Comparison of ENCODE assay signal across 15 cellular contexts in the genomic region with DNA sequence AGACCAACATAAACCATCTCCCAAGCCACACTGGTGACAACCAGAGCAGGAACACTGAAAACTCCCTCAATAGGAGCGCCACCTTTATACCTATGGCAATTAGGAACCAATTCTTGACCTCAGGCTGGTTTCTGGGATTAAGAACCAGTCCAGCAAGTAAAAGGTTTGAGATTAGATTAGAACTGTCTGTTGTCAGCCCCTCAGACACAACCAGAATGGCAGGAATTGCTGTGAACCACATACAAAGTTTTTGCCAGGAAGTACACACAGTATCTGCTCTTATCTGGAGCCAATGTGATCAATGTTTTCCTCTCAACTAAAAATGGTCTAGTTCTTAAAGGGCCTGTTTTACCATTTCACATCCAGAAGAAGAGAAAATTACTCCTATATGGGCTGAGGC. TPM values are rescaled to one million over a fixed set of nuclear protein-coding genes. Genes with fewer than 3 reads are reported as not detected.
DNase-seq lines count a peak whose midpoint lies in the region; ATAC-seq and TF ChIP-seq lines count a peak whose summit lies in the region.
"Had no signal": no experiment of that assay in that cellular context is flagged by ENCODE, and none has a peak within 500 bp of the region (broad histone marks: within the 10 kb centered on the region; RNA-seq: fewer than 3 reads in every experiment).

No MANE protein-coding gene starts in this region.

- DNase-seq in ELF-1 (ENCODE audit: low read depth, low spot score) (peak; percentile 56), GM13977 (ENCODE audit: low spot score) (no peak), NCI-H146 (lab: John Stamatoyannopoulos, UW) (no peak)
- DNase-seq in stimulated activated CD4-positive, alpha-beta T cell treated with anti-CD3 and anti-CD28 coated beads, Interleukin-4, amount 100 ng/mL, for 1 hour: no peak
- DNase-seq: activated T-cell treated with anti-CD3 and anti-CD28 coated beads, Interleukin-2, amount 50 U/mL, for 24 hours; BE2C; DND-41; NK-92 treated with Interleukin-12 subunit alpha and Interleukin-12 subunit beta, amount 100 ng/mL, for 24 hours had no signal

- peak overlapping the region; percentile 70 for H3K27ac ChIP-seq in cingulate gyrus (ENCODE audit: low read depth, low read length)
- H3K27ac ChIP-seq in mesodermal cell (ENCODE audit: low read depth, low read length, severe bottlenecking): peak overlapping the region; percentile 87
- peak overlapping the region; percentile 75 for H3K27ac ChIP-seq in subcutaneous abdominal adipose tissue (ENCODE audit: low read depth, low read length)

- H3K27me3 ChIP-seq in subcutaneous abdominal adipose tissue (ENCODE audit: control insufficient read depth in 5 of 5, insufficient read depth in 4 of 5, low read length in 5 of 5): no peaks in the 10 kb centered on the region
- H3K27me3 ChIP-seq: BE2C, MG63 had no signal

- TF ChIP-seq CTCF in GM13977 (IDR thresholded peaks at IDR 0.05; ENCODE audit: extremely low read depth, insufficient read depth, missing control alignments): no peak

- H3K4me1 ChIP-seq in mesodermal cell (ENCODE audit: control insufficient read depth, insufficient read depth, low read length, poor library complexity, severe bottlenecking) (peaks cover 51% of the 10 kb centered on the region), subcutaneous abdominal adipose tissue (ENCODE audit: control insufficient read depth in 5 of 5, insufficient read depth in 5 of 5, low read length in 5 of 5) (peaks cover 5 to 30% (median 24%) of the 10 kb centered on the region in 5 donors)

- H3K4me3 ChIP-seq in mesodermal cell (ENCODE audit: extremely low read depth, insufficient read depth, low read length, poor library complexity, severe bottlenecking) (no peak overlapping the region), subcutaneous abdominal adipose tissue (ENCODE audit: low read depth in 1 of 5, low read length in 5 of 5) (peak overlapping the region in 1 of 5 donors; percentile 24)
- H3K4me3 ChIP-seq: MG63, mucosa of descending colon had no signal

- in situ Hi-C loops in GM13977 (cut with MboI; ENCODE audit: low pct_unique_long_range_greater_than_20kb, low sequenced_read_pairs, unreplicated experiment): no loop called here

- H3K36me3 ChIP-seq in mesodermal cell (ENCODE audit: control insufficient read depth, insufficient read depth, low read length): no peaks in the 10 kb centered on the region
- no peaks in the 10 kb centered on the region for H3K36me3 ChIP-seq in subcutaneous abdominal adipose tissue (ENCODE audit: control insufficient read depth in 5 of 5, insufficient read depth in 5 of 5, low read length in 5 of 5)
- H3K36me3 ChIP-seq: MG63 had no signal

- peak overlapping the region in 4 of 5 donors; percentile 24 to 60 (median 38) for H3K9ac ChIP-seq in subcutaneous abdominal adipose tissue (ENCODE audit: low read length in 5 of 5)

- WGBS in mesodermal cell (ENCODE audit: insufficient coverage in 2 of 2), 2 experiments: no CpG with 5 or more reads among the region's 1 CpG

- H3K9me3 ChIP-seq in mesodermal cell (ENCODE audit: control insufficient read depth, low read length) (no peaks in the 10 kb centered on the region), subcutaneous abdominal adipose tissue (ENCODE audit: control insufficient read depth in 5 of 5, low read length in 5 of 5) (no peaks in the 10 kb centered on the region)
- H3K9me3 ChIP-seq: BE2C, MG63, mucosa of descending colon had no signal

- no peak for ATAC-seq in GM18861 (IDR thresholded peaks at IDR 0.05; ENCODE audit: unreplicated experiment)
- ATAC-seq: HCT116 had no signal

RNA-seq across cellular contexts. Expression of a gene that starts 55.2 kb away (rescaled TPM):
- polyA plus RNA-seq in mesodermal cell (2013, experiment 1 of 2): 183 TPM
- 165 TPM for polyA plus RNA-seq in mesodermal cell (2013, experiment 2 of 2)
